Comparison of ENCODE assay signal across 1 cellular context in genomic region chr4:172657112-172657511, GRCh38.
TF ChIP-seq lines count a peak whose summit lies in the region.

No MANE protein-coding gene starts in this region.

TF ChIP-seq in K562, 482 proteins besides CTCF, POLR2A, EP300 and RAD21:
- no peak for TF ChIP-seq CHAMP1 (IDR thresholded peaks at IDR 0.05)
- TF ChIP-seq TFAM (CRISPR knock-in tag; conservative IDR thresholded peaks at IDR 0.05) = no peak
- no peak for TF ChIP-seq ZBTB12 (CRISPR knock-in tag; IDR thresholded peaks at IDR 0.05)
- no peak for TF ChIP-seq GTF2E2 (tag; IDR thresholded peaks at IDR 0.05)
- no peak for TF ChIP-seq MEF2A (IDR thresholded peaks at IDR 0.05; ENCODE audit: control insufficient read depth, low read depth, low read length)
- TF ChIP-seq CEBPB (tag; IDR thresholded peaks at IDR 0.05) = peak; percentile 36; the same call in 1 of the 2 replicates
- no peak for TF ChIP-seq CEBPG (CRISPR knock-in tag; IDR thresholded peaks at IDR 0.05)
- 0 out of 4 replicates have a peak, but pooled peaks of 1 of the 2 experiments have one; percentile 36 for TF ChIP-seq CEBPG (tag; conservative IDR thresholded peaks at IDR 0.05 in 1 of 2, IDR thresholded peaks at IDR 0.05 in 1 of 2)
- TF ChIP-seq ZBTB26 (CRISPR knock-in tag; IDR thresholded peaks at IDR 0.05) = no peak
- no peak for TF ChIP-seq RFX1 (IDR thresholded peaks at IDR 0.05)
- TF ChIP-seq PTBP1 (IDR thresholded peaks at IDR 0.05; ENCODE audit: low read depth, low read length) = no peak
- TF ChIP-seq ZNF830 (CRISPR knock-in tag; IDR thresholded peaks at IDR 0.05) = no peak
- TF ChIP-seq ZNF282 (CRISPR knock-in tag; IDR thresholded peaks at IDR 0.05) = no peak
- no peak for TF ChIP-seq E2F8 (IDR thresholded peaks at IDR 0.05; ENCODE audit: low read depth, partially characterized antibody)
- TF ChIP-seq ETV6 (IDR thresholded peaks at IDR 0.05; ENCODE audit: borderline replicate concordance in 1 of 2, low read depth in 2 of 2, low read length in 1 of 2) = no peak
- no peak for TF ChIP-seq ETV6 (CRISPR knock-in tag; IDR thresholded peaks at IDR 0.05; ENCODE audit: borderline replicate concordance)
